Comparison of ENCODE assay signal across 7 cellular contexts in the genomic region with DNA sequence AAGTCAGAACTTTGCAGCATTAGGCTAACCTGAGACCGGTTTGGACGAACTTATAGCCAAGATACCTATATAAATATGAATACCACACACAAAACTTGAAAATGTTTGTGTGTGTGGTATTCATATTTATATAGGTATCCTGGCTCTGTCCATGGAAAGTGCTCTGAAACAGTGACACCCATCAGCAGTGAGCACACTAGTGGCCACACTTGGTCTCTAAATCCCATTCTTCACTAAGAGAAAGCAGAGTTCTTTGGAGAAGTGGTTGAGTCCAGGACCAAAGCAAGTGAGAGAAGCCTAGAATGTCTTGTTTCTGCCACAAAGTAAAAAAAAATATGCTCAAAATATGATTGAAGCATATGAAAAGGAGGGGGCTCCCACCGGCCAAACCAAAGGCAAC.
"Had no signal": no experiment of that assay in that cellular context is flagged by ENCODE, and none has a peak within 500 bp of the region (broad histone marks: within the 10 kb centered on the region; RNA-seq: fewer than 3 reads in every experiment).

No MANE protein-coding gene starts in this region.

- DNase-seq: IMR-90, KBM-7, KG1 had no signal

- FAIRE-seq: HTR-8/SVneo, K562 had no signal

- H3K36me3 Mint-ChIP-seq: IgD-negative memory B cell had no signal

- H3K27ac ChIP-seq: HL-60 had no signal

- H3K27ac Mint-ChIP-seq: IgD-negative memory B cell had no signal

- H3K4me1 Mint-ChIP-seq: IgD-negative memory B cell had no signal

- H3K4me3 ChIP-seq: K562 had no signal

- H3K4me3 Mint-ChIP-seq: IgD-negative memory B cell had no signal

- ATAC-seq: K562 had no signal
